In the genomic region with DNA sequence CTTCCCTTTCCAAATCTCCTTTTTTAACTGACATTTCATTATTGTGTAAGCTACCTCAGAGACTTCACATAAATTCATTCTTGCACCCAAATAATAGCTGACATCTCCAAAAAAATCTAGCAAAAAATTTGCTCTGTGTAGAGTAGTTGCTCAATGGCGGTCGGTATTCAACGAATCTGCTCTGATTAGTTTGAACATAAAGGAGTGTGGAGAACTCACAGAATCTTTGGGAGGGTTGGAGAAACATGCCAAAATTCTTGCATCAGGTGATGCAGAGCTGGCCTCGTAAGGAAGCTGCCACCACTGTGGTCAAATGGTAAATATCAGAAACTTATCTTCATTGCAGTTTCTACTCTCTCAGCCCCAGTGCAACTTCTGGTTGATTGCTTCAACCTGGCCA, we compare ENCODE assay signal across 15 cellular contexts.
DNase-seq lines count a peak whose midpoint lies in the region; ATAC-seq and TF ChIP-seq lines count a peak whose summit lies in the region.
"Had no signal": no experiment of that assay in that cellular context is flagged by ENCODE, and none has a peak within 500 bp of the region (broad histone marks: within the 10 kb centered on the region; RNA-seq: fewer than 3 reads in every experiment).

No MANE protein-coding gene starts in this region.

- no peak overlapping the region for H2BK120ac ChIP-seq in mesendoderm (ENCODE audit: low read depth, low read length)

- no peak overlapping the region for H4K5ac ChIP-seq in mesendoderm (ENCODE audit: low read length)

- H3K27ac ChIP-seq in mesendoderm (ENCODE audit: low read depth, low read length) = no peak overlapping the region
- no peak overlapping the region for H3K27ac ChIP-seq in ascending aorta
- H3K27ac ChIP-seq: C4-2B had no signal

- H3K27me3 Mint-ChIP-seq in Caco-2 (ENCODE audit: insufficient read depth, unreplicated experiment) (peaks cover 3% of the 10 kb centered on the region), WTC11 (ENCODE audit: low read depth) (no peaks in the 10 kb centered on the region)

- CTCF ChIA-PET in Caco-2 (lab: Charles Lee) (no interaction called here), WTC11 (lab: Charles Lee) (interaction anchor here (0.5 to 1.0 kb wide), 3 partner anchors 11 to 293 kb away, joined by 3 to 6 read pairs (median 3); no protein-coding TSS in a partner anchor)

- no peak overlapping the region for H3K9ac ChIP-seq in mesendoderm (ENCODE audit: low read length)

- no peaks in the 10 kb centered on the region for H3K36me3 Mint-ChIP-seq in Caco-2 (ENCODE audit: insufficient read depth, unreplicated experiment)
- H3K36me3 Mint-ChIP-seq in WTC11 = no peaks in the 10 kb centered on the region
- H3K36me3 Mint-ChIP-seq: CD4-positive, alpha-beta memory T cell had no signal

- intact Hi-C loops in Caco-2 (cut with micrococcal nuclease; ENCODE audit: unreplicated experiment) = no loop called here
- intact Hi-C loops in ascending aorta (cut with DNase I) = no loop called here

- no TSS peak for BruUV-seq in Caco-2 (replicated peaks; lab: Mats Ljungman, UMichigan)

- no CpG with 5 or more reads among the region's 4 CpGs for WGBS in mesendoderm (ENCODE audit: extremely low coverage, insufficient coverage, low lambda C conversion rate)

- H3K79me1 ChIP-seq in mesendoderm (ENCODE audit: low read length) = no peaks in the 10 kb centered on the region

- H3K79me2 ChIP-seq in mesendoderm (ENCODE audit: control insufficient read depth, insufficient read depth, low read length) = no peaks in the 10 kb centered on the region

- H3K56ac ChIP-seq in mesendoderm (ENCODE audit: low read length) = no peak overlapping the region

- POLR2A ChIA-PET in Caco-2 (lab: Charles Lee) (no interaction called here), WTC11 (lab: Charles Lee) (no interaction called here)

- H3K9me3 Mint-ChIP-seq in Caco-2 (ENCODE audit: unreplicated experiment) (no peaks in the 10 kb centered on the region), WTC11 (peaks cover 6% of the 10 kb centered on the region)
- H3K9me3 Mint-ChIP-seq: CD4-positive, alpha-beta memory T cell had no signal

- H3K23ac ChIP-seq in mesendoderm (ENCODE audit: low read length) = no peak overlapping the region

- ATAC-seq in WTC11 (peak; percentile 36; the same call in 1 of the 2 replicates), HG02970 (IDR thresholded peaks at IDR 0.05; ENCODE audit: low FRiP score, unreplicated experiment) (no peak)

- H2AK5ac ChIP-seq in mesendoderm (ENCODE audit: low read length) = no peak overlapping the region

- no peak overlapping the region for H3K4me2 ChIP-seq in mesendoderm (ENCODE audit: low read length)

- H3K4me1 Mint-ChIP-seq in Caco-2 (ENCODE audit: low read depth, unreplicated experiment) (no peaks in the 10 kb centered on the region), WTC11 (peaks cover 15% of the 10 kb centered on the region)
- H3K4me1 Mint-ChIP-seq: CD4-positive, alpha-beta memory T cell had no signal

- H2BK5ac ChIP-seq in mesendoderm (ENCODE audit: low read length) = no peak overlapping the region

- no peak overlapping the region for H4K8ac ChIP-seq in mesendoderm (ENCODE audit: low read depth, low read length)

- peak overlapping the region; percentile 23 for H3K18ac ChIP-seq in mesendoderm (ENCODE audit: low read length)

- no peaks in the 10 kb centered on the region for H3K36me3 ChIP-seq in Caco-2 (ENCODE audit: control insufficient read depth, insufficient read depth, low read length)
- H3K36me3 ChIP-seq in mesendoderm (ENCODE audit: control insufficient read depth, insufficient read depth, low read length) = no peaks in the 10 kb centered on the region
- no peaks in the 10 kb centered on the region for H3K36me3 ChIP-seq in ascending aorta
- H3K36me3 ChIP-seq: BE2C had no signal

- DNase-seq in Caco-2 (peak in 1 of 2 experiments; percentile 26), WTC11 (ENCODE audit: low spot score) (no peak), choroid plexus epithelial cell (ENCODE audit: low read depth) (peak; percentile 45), mesendoderm (peak; percentile 72), NCI-H2107 (lab: John Stamatoyannopoulos, UW) (no peak), HCEC 1CT (no peak), ascending aorta (ENCODE audit: low spot score in 2 of 2) (no peak)
- DNase-seq: ACHN; BE2C; CD4-positive, alpha-beta memory T cell; DMS153; DMS79 treated with DMSO at 0.1 percent for 48 hours; EL had no signal

- no peaks in the 10 kb centered on the region for H3K9me3 ChIP-seq in Caco-2
- H3K9me3 ChIP-seq in ascending aorta = no peaks in the 10 kb centered on the region
- H3K9me3 ChIP-seq: BE2C had no signal

- TF ChIP-seq CTCF in Caco-2 (IDR thresholded peaks at IDR 0.05; ENCODE audit: insufficient read depth in 1 of 2, low read depth in 1 of 2, low read length in 1 of 2, severe bottlenecking in 1 of 2, unreplicated experiment in 1 of 2) (no peak), WTC11 (IDR thresholded peaks at IDR 0.05) (no peak), choroid plexus epithelial cell (conservative IDR thresholded peaks at IDR 0.05; ENCODE audit: low read depth, low read length) (no peak), ascending aorta (IDR thresholded peaks at IDR 0.05) (no peak)

- peak overlapping the region; percentile 64 for H3K27ac Mint-ChIP-seq in Caco-2 (ENCODE audit: unreplicated experiment)
- no peak overlapping the region for H3K27ac Mint-ChIP-seq in WTC11
- H3K27ac Mint-ChIP-seq: CD4-positive, alpha-beta memory T cell had no signal

- H3K4me3 Mint-ChIP-seq in Caco-2 (ENCODE audit: unreplicated experiment) (no peak overlapping the region), WTC11 (no peak overlapping the region)
- H3K4me3 Mint-ChIP-seq: CD4-positive, alpha-beta memory T cell had no signal

- H3K4ac ChIP-seq in mesendoderm (ENCODE audit: low read depth, low read length) = no peak overlapping the region

- H3K4me1 ChIP-seq in Caco-2 = no peaks in the 10 kb centered on the region
- no peaks in the 10 kb centered on the region for H3K4me1 ChIP-seq in mesendoderm (ENCODE audit: control insufficient read depth, low read depth, low read length)
- no peaks in the 10 kb centered on the region for H3K4me1 ChIP-seq in ascending aorta
- H3K4me1 ChIP-seq: BE2C had no signal

- H2BK15ac ChIP-seq in mesendoderm (replicated peaks; ENCODE audit: low read depth) = no peak overlapping the region

- H3K27me3 ChIP-seq in Caco-2 (replicated peaks; ENCODE audit: control insufficient read depth, insufficient read depth, low read length) (no peaks in the 10 kb centered on the region), mesendoderm (ENCODE audit: insufficient read depth, low read length, poor library complexity) (no peaks in the 10 kb centered on the region), ascending aorta (no peaks in the 10 kb centered on the region)
- H3K27me3 ChIP-seq: BE2C had no signal

- H3K4me3 ChIP-seq in Caco-2 (ENCODE audit: low read depth, low read length) (no peak overlapping the region), choroid plexus epithelial cell (ENCODE audit: low read depth, low read length) (no peak overlapping the region), mesendoderm (ENCODE audit: low read length) (no peak overlapping the region), ascending aorta (no peak overlapping the region)

TF ChIP-seq in WTC11, 78 proteins besides CTCF, POLR2A, EP300 and RAD21:
- no peak for TF ChIP-seq JAZF1 (CRISPR knock-in tag; IDR thresholded peaks at IDR 0.05)
- TF ChIP-seq SMAD3 (CRISPR knock-in tag; IDR thresholded peaks at IDR 0.05; ENCODE audit: borderline replicate concordance) = no peak
TF ChIP-seq in WTC11: peak in this region for 0.

Comparison
In these comparisons a context has a peak if more than half of its experiments do, and no peak if none do; other contexts are left out.
1. DNase-seq: peak in choroid plexus epithelial cell (single experiment) and mesendoderm (single experiment); none in WTC11 (single experiment), NCI-H2107 (single experiment), HCEC 1CT (single experiment) and ascending aorta (0 of 2).